11 cellular contexts compared by ENCODE assay signal in the genomic region with DNA sequence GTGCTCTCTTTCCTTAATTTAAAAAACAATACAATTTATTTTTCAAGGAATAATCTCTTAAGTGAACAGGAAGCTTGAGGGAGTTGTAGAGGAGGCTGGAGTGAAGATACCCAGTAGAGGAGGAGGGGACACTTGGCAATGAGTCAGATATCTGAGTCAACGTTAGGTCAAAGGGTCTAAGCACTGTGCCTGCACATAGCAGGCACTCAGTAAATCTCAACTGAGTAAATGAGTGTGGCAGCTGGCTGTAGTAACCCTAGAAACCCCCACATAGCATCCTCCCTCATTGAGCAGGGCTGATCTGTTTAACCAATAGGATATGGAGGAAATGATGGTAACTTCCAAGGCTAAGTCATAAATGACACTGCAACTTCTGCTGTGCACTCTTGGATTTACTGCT.
DNase-seq lines count a peak whose midpoint lies in the region; ATAC-seq, FAIRE-seq and TF ChIP-seq lines count a peak whose summit lies in the region.
"Had no signal": no experiment of that assay in that cellular context is flagged by ENCODE, and none has a peak within 500 bp of the region (broad histone marks: within the 10 kb centered on the region; RNA-seq: fewer than 3 reads in every experiment).

No MANE protein-coding gene starts in this region.

- peak; percentile 33 for ATAC-seq in HG02885 (IDR thresholded peaks at IDR 0.05; ENCODE audit: poor library complexity, unreplicated experiment)

- no peak overlapping the region for H3K27ac Mint-ChIP-seq in CD4-positive, alpha-beta memory T cell

- intact Hi-C loops in kidney (cut with DNase I): no loop called here
- intact Hi-C loops in CD4-positive, alpha-beta memory T cell (cut with micrococcal nuclease): no loop called here

- H3K36me3 ChIP-seq in hepatocyte (replicated peaks; ENCODE audit: insufficient read depth, low read depth) (no peaks in the 10 kb centered on the region), kidney (ENCODE audit: control insufficient read depth in 1 of 2, insufficient read depth in 2 of 2, low read length in 2 of 2) (no peaks in the 10 kb centered on the region), H7 (replicated peaks; ENCODE audit: control insufficient read depth, insufficient read depth, low read length) (no peaks in the 10 kb centered on the region)
- H3K36me3 ChIP-seq in CD4-positive, alpha-beta memory T cell (ENCODE audit: insufficient read depth, low read length): no peaks in the 10 kb centered on the region

- peak overlapping the region; percentile 19 for H2AFZ ChIP-seq in hepatocyte

- no peak overlapping the region for H3K4me3 ChIP-seq in hepatocyte
- H3K4me3 ChIP-seq in kidney (ENCODE audit: low read length in 2 of 2): no peak overlapping the region
- no peak overlapping the region for H3K4me3 ChIP-seq in H7 (ENCODE audit: insufficient read depth, low read depth, low read length)
- H3K4me3 ChIP-seq in CD4-positive, alpha-beta memory T cell (ENCODE audit: low read length in 2 of 2): no peak overlapping the region

- H3K9me3 ChIP-seq in hepatocyte (ENCODE audit: low read depth): no peaks in the 10 kb centered on the region
- no peaks in the 10 kb centered on the region for H3K9me3 ChIP-seq in kidney (ENCODE audit: control insufficient read depth in 1 of 2, low read length in 2 of 2)
- H3K9me3 ChIP-seq in CD4-positive, alpha-beta memory T cell (ENCODE audit: control insufficient read depth in 1 of 2, low read length in 2 of 2): no peaks in the 10 kb centered on the region

- no peaks in the 10 kb centered on the region for H3K36me3 Mint-ChIP-seq in CD4-positive, alpha-beta memory T cell

- H3K27ac ChIP-seq in hepatocyte (peak overlapping the region; percentile 74), kidney (ENCODE audit: low read depth in 2 of 2, low read length in 2 of 2) (no peak overlapping the region)
- no peak overlapping the region for H3K27ac ChIP-seq in CD4-positive, alpha-beta memory T cell (ENCODE audit: low read depth, low read length)

- peaks cover 0 to 2% (median 0%) of the 10 kb centered on the region in 8 donors for H3K9me3 Mint-ChIP-seq in CD4-positive, alpha-beta memory T cell

- peak; percentile 91 for FAIRE-seq in RCC 7860 (lab: Jason Lieb, UNC)
- no peak for FAIRE-seq in kidney (lab: Jason Lieb, UNC)

- H3K27me3 Mint-ChIP-seq in CD4-positive, alpha-beta memory T cell: no peaks in the 10 kb centered on the region

- no peak overlapping the region for H3K9ac ChIP-seq in kidney (ENCODE audit: low read length in 2 of 2)

- H3K27me3 ChIP-seq in hepatocyte (no peaks in the 10 kb centered on the region), H7 (ENCODE audit: control insufficient read depth, insufficient read depth, low read length) (no peaks in the 10 kb centered on the region)
- H3K27me3 ChIP-seq in CD4-positive, alpha-beta memory T cell (ENCODE audit: insufficient read depth, low read length): no peaks in the 10 kb centered on the region

- in situ Hi-C loops in GM13977 (cut with MboI; ENCODE audit: low pct_unique_long_range_greater_than_20kb, low sequenced_read_pairs, unreplicated experiment): no loop called here

- H3K4me1 Mint-ChIP-seq in CD4-positive, alpha-beta memory T cell: no peaks in the 10 kb centered on the region

- H3K4me1 ChIP-seq in hepatocyte (ENCODE audit: insufficient read depth) (peaks cover 10% of the 10 kb centered on the region), kidney (ENCODE audit: control insufficient read depth in 1 of 2, insufficient read depth in 1 of 2, low read depth in 1 of 2, low read length in 2 of 2) (no peaks in the 10 kb centered on the region)
- H3K4me1 ChIP-seq in CD4-positive, alpha-beta memory T cell (ENCODE audit: insufficient read depth, low read length): no peaks in the 10 kb centered on the region

- H3K4me3 Mint-ChIP-seq in CD4-positive, alpha-beta memory T cell: no peak overlapping the region

- no peaks in the 10 kb centered on the region for H3K9me2 ChIP-seq in hepatocyte (replicated peaks; ENCODE audit: insufficient read depth)

- DNase-seq in GM13977 (ENCODE audit: low spot score) (peak; percentile 2), RCC 7860 (ENCODE audit: low spot score) (peak; percentile 90), hepatocyte (ENCODE audit: low spot score) (peak; percentile 44), kidney (no peak), DMS114 treated with DMSO at 0.1 percent for 48 hours (lab: John Stamatoyannopoulos, UW; ENCODE audit: unreplicated experiment) (no peak), H7 (no peak)
- no peak for DNase-seq in CD4-positive, alpha-beta memory T cell
- DNase-seq: activated CD4-positive, alpha-beta T cell treated with anti-CD3 and anti-CD28 coated beads for 1 hour; NCI-H526; posterior cingulate gyrus had no signal

- CTCF ChIA-PET in CD4-positive, alpha-beta memory T cell (lab: Charles Lee; ENCODE audit: partially characterized antibody): no interaction called here

- no peaks in the 10 kb centered on the region for H4K20me1 ChIP-seq in hepatocyte (ENCODE audit: insufficient read depth, poor library complexity, severe bottlenecking)

- POLR2A ChIA-PET in CD4-positive, alpha-beta memory T cell (lab: Charles Lee; ENCODE audit: partially characterized antibody): no interaction called here

- H3K79me2 ChIP-seq in hepatocyte: no peaks in the 10 kb centered on the region

- 31% methylated on average over 1 of the region's 1 CpG for WGBS in hepatocyte (ENCODE audit: low lambda C conversion rate, missing lambda C conversion rate)

- TF ChIP-seq CTCF in GM13977 (IDR thresholded peaks at IDR 0.05; ENCODE audit: extremely low read depth, insufficient read depth, missing control alignments): no peak
- no peak for TF ChIP-seq CTCF in hepatocyte (IDR thresholded peaks at IDR 0.05; ENCODE audit: poor library complexity)
- TF ChIP-seq CTCF in kidney (IDR thresholded peaks at IDR 0.05; ENCODE audit: borderline replicate concordance, extremely low read depth, insufficient read depth): no peak

- H3K4me2 ChIP-seq in hepatocyte: no peak overlapping the region

Comparison
In these comparisons a context has a peak if more than half of its experiments do, and no peak if none do; other contexts are left out.
1. DNase-seq: peak in GM13977 (single experiment), RCC 7860 (single experiment) and hepatocyte (single experiment); none in kidney (single experiment), DMS114 treated with DMSO at 0.1 percent for 48 hours (single experiment), H7 (single experiment) and CD4-positive, alpha-beta memory T cell (0 of 5).